25 cellular contexts compared by ENCODE assay signal in genomic region chr10:133185916-133186315, GRCh38. TPM values are rescaled to one million over a fixed set of nuclear protein-coding genes. Genes with fewer than 3 reads are reported as not detected.
"Had no signal": no experiment of that assay in that cellular context is flagged by ENCODE, and none has a peak within 500 bp of the region (broad histone marks: within the 10 kb centered on the region; RNA-seq: fewer than 3 reads in every experiment).

No MANE protein-coding gene starts in this region.

- H3K27me3 Mint-ChIP-seq: stimulated activated naive CD8-positive, alpha-beta T cell treated with anti-CD3 and anti-CD28 coated beads, Interleukin-15, Interleukin-2, amounts not matched to agents 100 ng/mL and 50 ng/mL, for 24 hours had no signal

- ATAC-seq: gastrocnemius medialis; stimulated activated effector memory CD8-positive, alpha-beta T cell treated with anti-CD3 and anti-CD28 coated beads, Interleukin-12 subunit alpha, Interleukin-12 subunit beta, amount 100 ng/mL, for 72 hours had no signal

- H3K27ac ChIP-seq: dorsolateral prefrontal cortex, epithelial cell of prostate, esophagus muscularis mucosa, gastrocnemius medialis, neutrophil, right atrium auricular region, tibial artery, upper lobe of left lung, uterus had no signal

- H3K36me3 Mint-ChIP-seq: naive B cell; stimulated activated effector memory CD8-positive, alpha-beta T cell treated with anti-CD3 and anti-CD28 coated beads, Interleukin-12 subunit alpha, Interleukin-12 subunit beta, amount 100 ng/mL, for 72 hours had no signal

- DNase-seq: cortex of kidney; dorsolateral prefrontal cortex; effector memory CD4-positive, alpha-beta T cell; gastrocnemius medialis; islet precursor cell; mesendoderm; naive B cell; stimulated activated CD4-positive, alpha-beta T cell treated with anti-CD3 and anti-CD28 coated beads, Interleukin-4, amount 100 ng/mL, for 1 hour; stimulated activated CD8-positive, alpha-beta memory T cell treated with anti-CD3 and anti-CD28 coated beads, Interleukin-4, amount 100 ng/mL, for 48 hours; tibial artery; uterus had no signal

- H3K36me3 ChIP-seq: esophagus muscularis mucosa, gastrocnemius medialis, neutrophil, right atrium auricular region, tibial artery, upper lobe of left lung, uterus had no signal

- H3K4me1 Mint-ChIP-seq: stimulated activated effector memory CD8-positive, alpha-beta T cell treated with anti-CD3 and anti-CD28 coated beads, Interleukin-12 subunit alpha, Interleukin-12 subunit beta, amount 100 ng/mL, for 72 hours had no signal

- H3K4me3 ChIP-seq: dorsolateral prefrontal cortex, esophagus muscularis mucosa, gastrocnemius medialis, right atrium auricular region, tibial artery, upper lobe of left lung, uterus had no signal

- H3K9me3 ChIP-seq: esophagus muscularis mucosa, gastrocnemius medialis, neutrophil, right atrium auricular region, tibial artery, upper lobe of left lung, uterus had no signal

- H3K4me3 Mint-ChIP-seq: naive B cell; nephron; stimulated activated effector memory CD8-positive, alpha-beta T cell treated with anti-CD3 and anti-CD28 coated beads, Interleukin-12 subunit alpha, Interleukin-12 subunit beta, amount 100 ng/mL, for 72 hours; stimulated activated naive CD8-positive, alpha-beta T cell treated with anti-CD3 and anti-CD28 coated beads, Interleukin-15, Interleukin-2, amounts not matched to agents 100 ng/mL and 50 ng/mL, for 24 hours had no signal

- H3K4me1 ChIP-seq: esophagus muscularis mucosa, gastrocnemius medialis, right atrium auricular region, tibial artery, upper lobe of left lung, uterus had no signal

- H3K27me3 ChIP-seq: dorsolateral prefrontal cortex, neutrophil, right atrium auricular region, upper lobe of left lung, uterus had no signal

- H3K27ac Mint-ChIP-seq: naive B cell; nephron; stimulated activated effector memory CD8-positive, alpha-beta T cell treated with anti-CD3 and anti-CD28 coated beads, Interleukin-12 subunit alpha, Interleukin-12 subunit beta, amount 100 ng/mL, for 72 hours; stimulated activated naive CD8-positive, alpha-beta T cell treated with anti-CD3 and anti-CD28 coated beads, Interleukin-15, Interleukin-2, amounts not matched to agents 100 ng/mL and 50 ng/mL, for 24 hours had no signal

- H3K9me3 Mint-ChIP-seq: nephron; stimulated activated effector memory CD8-positive, alpha-beta T cell treated with anti-CD3 and anti-CD28 coated beads, Interleukin-12 subunit alpha, Interleukin-12 subunit beta, amount 100 ng/mL, for 72 hours had no signal

RNA-seq across cellular contexts. Expression of gene KNDC1, which starts 25.9 kb away (rescaled TPM):
- total RNA-seq: osteoblast, pulmonary artery endothelial cell had no signal

RNA-seq across cellular contexts. Expression of gene UTF1, which starts 44.1 kb away (rescaled TPM):
- total RNA-seq: esophagus muscularis mucosa, fibroblast of villous mesenchyme, gastrocnemius medialis, liver, lung microvascular endothelial cell, osteoblast, pulmonary artery endothelial cell, right atrium auricular region, temporal lobe, uterus had no signal
- polyA plus RNA-seq: liver had no signal

RNA-seq across cellular contexts. Expression of gene VENTX, which starts 51.7 kb away (rescaled TPM):
- total RNA-seq: fibroblast of villous mesenchyme, lung microvascular endothelial cell, osteoblast, pulmonary artery endothelial cell, temporal lobe had no signal
